In the genomic region with DNA sequence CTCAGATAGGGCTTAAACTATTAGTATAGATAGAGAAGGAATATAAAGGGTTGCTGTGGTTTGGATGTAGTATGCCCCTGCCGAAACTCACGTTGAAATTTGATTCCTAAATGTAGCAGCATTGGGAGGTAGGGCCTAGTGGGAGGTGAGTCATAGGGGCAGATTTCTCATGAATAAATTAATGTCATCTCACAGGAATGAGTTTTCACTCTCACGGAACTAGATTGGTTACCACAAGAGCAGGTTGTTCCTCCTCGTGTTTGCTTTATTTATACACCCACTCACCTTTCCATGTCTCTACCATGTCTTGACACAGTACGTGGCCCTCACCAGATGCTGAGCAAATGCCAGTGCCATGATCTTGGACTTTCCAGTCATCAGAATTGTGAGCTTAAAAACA, we compare ENCODE assay signal across 12 cellular contexts.
A peak's percentile ranks its signal among the peaks of the same experiment; 100 is the strongest.
DNase-seq lines count a peak whose midpoint lies in the region; ATAC-seq and TF ChIP-seq lines count a peak whose summit lies in the region.
"Had no signal": no experiment of that assay in that cellular context is flagged by ENCODE, and none has a peak within 500 bp of the region (broad histone marks: within the 10 kb centered on the region; RNA-seq: fewer than 3 reads in every experiment).

No MANE protein-coding gene starts in this region.

- H3K36me3 ChIP-seq in HEK293 (ENCODE audit: control insufficient read depth in 2 of 2, insufficient read depth in 1 of 2, low read length in 2 of 2) = no peaks in the 10 kb centered on the region
- H3K36me3 ChIP-seq: cardiac muscle cell had no signal

- ATAC-seq in natural killer cell treated with Interleukin-12 subunit alpha and Interleukin-12 subunit beta and Interleukin-15 and Interleukin-18, amount 100 ng/mL, for 72 hours = no peak
- ATAC-seq in HG03469 (IDR thresholded peaks at IDR 0.05; ENCODE audit: unreplicated experiment) = no peak
- ATAC-seq in GM21360 (IDR thresholded peaks at IDR 0.05; ENCODE audit: unreplicated experiment) = no peak
- ATAC-seq: activated T-cell treated with anti-CD3 and anti-CD28 coated beads, Interleukin-2, amount 50 U/mL, for 4 hours; WTC11 had no signal

- peaks cover under 1 to 3% of the 10 kb centered on the region in 2 donors for H3K27me3 Mint-ChIP-seq in natural killer cell treated with Interleukin-12 subunit alpha and Interleukin-12 subunit beta and Interleukin-15 and Interleukin-18, amount 100 ng/mL, for 72 hours

- H3K27ac Mint-ChIP-seq in natural killer cell treated with Interleukin-12 subunit alpha and Interleukin-12 subunit beta and Interleukin-15 and Interleukin-18, amount 100 ng/mL, for 72 hours = no peak overlapping the region
- H3K27ac Mint-ChIP-seq: nephron progenitor cell, WTC11 had no signal

- no peaks in the 10 kb centered on the region for H3K4me1 Mint-ChIP-seq in natural killer cell treated with Interleukin-12 subunit alpha and Interleukin-12 subunit beta and Interleukin-15 and Interleukin-18, amount 100 ng/mL, for 72 hours (ENCODE audit: low read depth in 2 of 2)

- H3K4me3 Mint-ChIP-seq in natural killer cell treated with Interleukin-12 subunit alpha and Interleukin-12 subunit beta and Interleukin-15 and Interleukin-18, amount 100 ng/mL, for 72 hours = no peak overlapping the region
- H3K4me3 Mint-ChIP-seq: activated T-cell treated with anti-CD3 and anti-CD28 coated beads, Interleukin-2, amount 50 U/mL, for 4 hours; nephron progenitor cell; WTC11 had no signal

- TF ChIP-seq CTCF in HEK293 (tag by site-specific recombination; IDR thresholded peaks at IDR 0.05) (no peak), choroid plexus epithelial cell (conservative IDR thresholded peaks at IDR 0.05; ENCODE audit: low read depth, low read length) (no peak)

- CTCF ChIA-PET in HEK293 (lab: Yijun Ruan, JAX) = no interaction called here

- H3K4me3 ChIP-seq in HEK293 (ENCODE audit: low read depth, low read length) (no peak overlapping the region), choroid plexus epithelial cell (ENCODE audit: low read depth, low read length) (no peak overlapping the region)
- H3K4me3 ChIP-seq: cardiac muscle cell had no signal

- no peaks in the 10 kb centered on the region for H3K9me3 Mint-ChIP-seq in natural killer cell treated with Interleukin-12 subunit alpha and Interleukin-12 subunit beta and Interleukin-15 and Interleukin-18, amount 100 ng/mL, for 72 hours
- H3K9me3 Mint-ChIP-seq: activated T-cell treated with anti-CD3 and anti-CD28 coated beads, Interleukin-2, amount 50 U/mL, for 4 hours had no signal

- H3K9me3 ChIP-seq in HEK293 (ENCODE audit: control insufficient read depth, insufficient read depth, low read depth, low read length) = no peaks in the 10 kb centered on the region

- H3K4me1 ChIP-seq in HEK293 (ENCODE audit: control insufficient read depth, insufficient read depth, low read length) = 0 out of 2 replicates have a peak, but pooled peaks cover 5% of the 10 kb centered on the region

- POLR2A ChIA-PET in HEK293 (lab: Yijun Ruan, JAX) = no interaction called here

- DNase-seq in NCI-H510A (lab: John Stamatoyannopoulos, UW) (peak; percentile 34), choroid plexus epithelial cell (ENCODE audit: low read depth) (peak; percentile 84), renal cortical epithelial cell (ENCODE audit: low read depth) (peak; percentile 95)
- DNase-seq in natural killer cell treated with Interleukin-12 subunit alpha and Interleukin-12 subunit beta and Interleukin-15 and Interleukin-18, amount 100 ng/mL, for 72 hours (ENCODE audit: low spot score) = no peak
- DNase-seq: activated T-cell treated with anti-CD3 and anti-CD28 coated beads, Interleukin-2, amount 50 U/mL, for 4 hours; NCI-H2029 treated with DMSO at 0.1 percent for 48 hours; nephron progenitor cell had no signal

- no peak overlapping the region for H3K27ac ChIP-seq in HEK293 (ENCODE audit: extremely low read depth, low read depth, low read length)
- H3K27ac ChIP-seq: cardiac muscle cell had no signal

- no peaks in the 10 kb centered on the region for H3K36me3 Mint-ChIP-seq in natural killer cell treated with Interleukin-12 subunit alpha and Interleukin-12 subunit beta and Interleukin-15 and Interleukin-18, amount 100 ng/mL, for 72 hours

TF ChIP-seq in HEK293, 187 proteins besides CTCF, POLR2A, EP300 and RAD21:
- TF ChIP-seq ZNF521 (tag by site-specific recombination; IDR thresholded peaks at IDR 0.05) (no peak), KLF10 (tag by site-specific recombination; IDR thresholded peaks at IDR 0.05) (no peak), ZNF24 (tag by site-specific recombination; IDR thresholded peaks at IDR 0.05) (no peak), RBAK (tag by site-specific recombination; IDR thresholded peaks at IDR 0.05) (no peak), SETDB1 (IDR thresholded peaks at IDR 0.05; ENCODE audit: insufficient read length, low read length) (peak; percentile 37), ZNF366 (tag by site-specific recombination; conservative IDR thresholded peaks at IDR 0.05) (0 out of 2 replicates have a peak, but pooled peaks have one; percentile 14), ZFHX2 (tag by site-specific recombination; conservative IDR thresholded peaks at IDR 0.05) (peak; percentile 22; the same call in 1 of the 2 replicates), TRIM28 (IDR thresholded peaks at IDR 0.05; ENCODE audit: borderline replicate concordance, low read length) (peak; percentile 38; the same call in 1 of the 2 replicates)
- TF ChIP-seq, protein P1, sequence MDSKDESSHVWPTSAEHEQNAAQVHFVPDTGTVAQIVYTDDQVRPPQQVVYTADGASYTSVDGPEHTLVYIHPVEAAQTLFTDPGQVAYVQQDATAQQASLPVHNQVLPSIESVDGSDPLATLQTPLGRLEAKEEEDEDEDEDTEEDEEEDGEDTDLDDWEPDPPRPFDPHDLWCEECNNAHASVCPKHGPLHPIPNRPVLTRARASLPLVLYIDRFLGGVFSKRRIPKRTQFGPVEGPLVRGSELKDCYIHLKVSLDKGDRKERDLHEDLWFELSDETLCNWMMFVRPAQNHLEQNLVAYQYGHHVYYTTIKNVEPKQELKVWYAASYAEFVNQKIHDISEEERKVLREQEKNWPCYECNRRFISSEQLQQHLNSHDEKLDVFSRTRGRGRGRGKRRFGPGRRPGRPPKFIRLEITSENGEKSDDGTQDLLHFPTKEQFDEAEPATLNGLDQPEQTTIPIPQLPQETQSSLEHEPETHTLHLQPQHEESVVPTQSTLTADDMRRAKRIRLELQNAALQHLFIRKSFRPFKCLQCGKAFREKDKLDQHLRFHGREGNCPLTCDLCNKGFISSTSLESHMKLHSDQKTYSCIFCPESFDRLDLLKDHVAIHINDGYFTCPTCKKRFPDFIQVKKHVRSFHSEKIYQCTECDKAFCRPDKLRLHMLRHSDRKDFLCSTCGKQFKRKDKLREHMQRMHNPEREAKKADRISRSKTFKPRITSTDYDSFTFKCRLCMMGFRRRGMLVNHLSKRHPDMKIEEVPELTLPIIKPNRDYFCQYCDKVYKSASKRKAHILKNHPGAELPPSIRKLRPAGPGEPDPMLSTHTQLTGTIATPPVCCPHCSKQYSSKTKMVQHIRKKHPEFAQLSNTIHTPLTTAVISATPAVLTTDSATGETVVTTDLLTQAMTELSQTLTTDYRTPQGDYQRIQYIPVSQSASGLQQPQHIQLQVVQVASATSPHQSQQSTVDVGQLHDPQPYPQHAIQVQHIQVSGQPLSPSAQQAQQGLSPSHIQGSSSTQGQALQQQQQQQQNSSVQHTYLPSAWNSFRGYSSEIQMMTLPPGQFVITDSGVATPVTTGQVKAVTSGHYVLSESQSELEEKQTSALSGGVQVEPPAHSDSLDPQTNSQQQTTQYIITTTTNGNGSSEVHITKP (tag by site-specific recombination; IDR thresholded peaks at IDR 0.05) = 0 out of 2 replicates have a peak, but pooled peaks have one; percentile 24
- TF ChIP-seq, protein P2, sequence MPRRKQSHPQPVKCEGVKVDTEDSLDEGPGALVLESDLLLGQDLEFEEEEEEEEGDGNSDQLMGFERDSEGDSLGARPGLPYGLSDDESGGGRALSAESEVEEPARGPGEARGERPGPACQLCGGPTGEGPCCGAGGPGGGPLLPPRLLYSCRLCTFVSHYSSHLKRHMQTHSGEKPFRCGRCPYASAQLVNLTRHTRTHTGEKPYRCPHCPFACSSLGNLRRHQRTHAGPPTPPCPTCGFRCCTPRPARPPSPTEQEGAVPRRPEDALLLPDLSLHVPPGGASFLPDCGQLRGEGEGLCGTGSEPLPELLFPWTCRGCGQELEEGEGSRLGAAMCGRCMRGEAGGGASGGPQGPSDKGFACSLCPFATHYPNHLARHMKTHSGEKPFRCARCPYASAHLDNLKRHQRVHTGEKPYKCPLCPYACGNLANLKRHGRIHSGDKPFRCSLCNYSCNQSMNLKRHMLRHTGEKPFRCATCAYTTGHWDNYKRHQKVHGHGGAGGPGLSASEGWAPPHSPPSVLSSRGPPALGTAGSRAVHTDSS (tag by site-specific recombination; IDR thresholded peaks at IDR 0.05) = no peak
